In genomic region chr6:5878792-5879191, GRCh38 we compare ENCODE assay signal across 18 cellular contexts.
DNase-seq lines count a peak whose midpoint lies in the region; ATAC-seq and TF ChIP-seq lines count a peak whose summit lies in the region.
"Had no signal": no experiment of that assay in that cellular context is flagged by ENCODE, and none has a peak within 500 bp of the region (broad histone marks: within the 10 kb centered on the region; RNA-seq: fewer than 3 reads in every experiment).

No MANE protein-coding gene starts in this region.

- TF ChIP-seq CTCF in MM.1S (IDR thresholded peaks at IDR 0.05; ENCODE audit: low read length), result no peak

- H3K36me3 ChIP-seq in MM.1S (replicated peaks; ENCODE audit: insufficient read depth, low read length), result no peaks in the 10 kb centered on the region

- peaks cover 12% of the 10 kb centered on the region for H3K4me1 Mint-ChIP-seq in stimulated activated naive CD8-positive, alpha-beta T cell treated with anti-CD3 and anti-CD28 coated beads, Interleukin-15, amount 100 ng/mL, for 72 hours
- peaks cover 5% of the 10 kb centered on the region for H3K4me1 Mint-ChIP-seq in central memory CD8-positive, alpha-beta T cell
- H3K4me1 Mint-ChIP-seq in stimulated activated naive B cell treated with anti-CD40 and anti-IgM and Interleukin-4, amounts not matched to agents 10 μg/mL and 1 μg/mL and 100 μg/mL, for 72 hours, result peaks cover 0 to 4% of the 10 kb centered on the region in 2 donors

- H3K27me3 ChIP-seq in MM.1S (replicated peaks; ENCODE audit: insufficient read depth, low read length), result no peaks in the 10 kb centered on the region

- H3K4me2 ChIP-seq in MM.1S (ENCODE audit: low read depth, low read length), result peak overlapping the region; percentile 40
- H3K4me2 ChIP-seq: A549 had no signal

- peak; percentile 72 for ATAC-seq in stimulated activated naive CD8-positive, alpha-beta T cell treated with anti-CD3 and anti-CD28 coated beads, Interleukin-15, amount 100 ng/mL, for 72 hours
- no peak for ATAC-seq in stimulated activated naive CD8-positive, alpha-beta T cell treated with anti-CD3 and anti-CD28 coated beads, Interleukin-15, Interleukin-2, amounts not matched to agents 100 U/mL and 50 U/mL, for 24 hours
- peak; percentile 46 for ATAC-seq in central memory CD8-positive, alpha-beta T cell (replicated peaks; ENCODE audit: extremely low read depth, poor library complexity, severe bottlenecking)
- ATAC-seq in stimulated activated naive B cell treated with anti-CD40 and anti-IgM and Interleukin-4, amounts not matched to agents 10 μg/mL and 1 μg/mL and 100 μg/mL, for 72 hours (replicated peaks), result peak; percentile 79 to 97
- no peak for ATAC-seq in GM21619 (IDR thresholded peaks at IDR 0.05; ENCODE audit: unreplicated experiment)
- ATAC-seq: A549, K562 had no signal

- H4K20me1 ChIP-seq in MM.1S (ENCODE audit: insufficient read depth, low read length), result no peaks in the 10 kb centered on the region

- peak overlapping the region; percentile 67; the same call in 1 of the 2 replicates for H3K27ac ChIP-seq in MM.1S (ENCODE audit: low read length)
- H3K27ac ChIP-seq: A549 had no signal

- H3K79me2 ChIP-seq in MM.1S (ENCODE audit: low read length), result no peaks in the 10 kb centered on the region

- H3K27ac Mint-ChIP-seq in stimulated activated naive CD8-positive, alpha-beta T cell treated with anti-CD3 and anti-CD28 coated beads, Interleukin-15, amount 100 ng/mL, for 72 hours, result no peak overlapping the region
- no peak overlapping the region for H3K27ac Mint-ChIP-seq in central memory CD8-positive, alpha-beta T cell (ENCODE audit: low read depth)
- H3K27ac Mint-ChIP-seq in stimulated activated naive B cell treated with anti-CD40 and anti-IgM and Interleukin-4, amounts not matched to agents 10 μg/mL and 1 μg/mL and 100 μg/mL, for 72 hours, result no peak overlapping the region

- H3K9me3 Mint-ChIP-seq in stimulated activated naive CD8-positive, alpha-beta T cell treated with anti-CD3 and anti-CD28 coated beads, Interleukin-15, amount 100 ng/mL, for 72 hours, result peaks cover 0 to 16% of the 10 kb centered on the region in 2 donors
- no peaks in the 10 kb centered on the region for H3K9me3 Mint-ChIP-seq in central memory CD8-positive, alpha-beta T cell
- peaks cover 0 to 3% of the 10 kb centered on the region in 2 donors for H3K9me3 Mint-ChIP-seq in stimulated activated naive B cell treated with anti-CD40 and anti-IgM and Interleukin-4, amounts not matched to agents 10 μg/mL and 1 μg/mL and 100 μg/mL, for 72 hours

- peaks cover 12% of the 10 kb centered on the region for H3F3A ChIP-seq in MM.1S (ENCODE audit: insufficient read depth, low read length)

- no peaks in the 10 kb centered on the region for H3K9me3 ChIP-seq in MM.1S (replicated peaks; ENCODE audit: insufficient read depth, low read length)
- H3K9me3 ChIP-seq: A549 had no signal

- H3K4me3 Mint-ChIP-seq in stimulated activated naive CD8-positive, alpha-beta T cell treated with anti-CD3 and anti-CD28 coated beads, Interleukin-15, amount 100 ng/mL, for 72 hours, result no peak overlapping the region
- no peak overlapping the region for H3K4me3 Mint-ChIP-seq in central memory CD8-positive, alpha-beta T cell
- no peak overlapping the region for H3K4me3 Mint-ChIP-seq in stimulated activated naive B cell treated with anti-CD40 and anti-IgM and Interleukin-4, amounts not matched to agents 10 μg/mL and 1 μg/mL and 100 μg/mL, for 72 hours

- H3K9ac ChIP-seq in MM.1S (ENCODE audit: low read length), result no peak overlapping the region

- H3K27me3 Mint-ChIP-seq in stimulated activated naive CD8-positive, alpha-beta T cell treated with anti-CD3 and anti-CD28 coated beads, Interleukin-15, amount 100 ng/mL, for 72 hours, result no peaks in the 10 kb centered on the region
- H3K27me3 Mint-ChIP-seq in central memory CD8-positive, alpha-beta T cell, result no peaks in the 10 kb centered on the region
- peaks cover 0 to 6% of the 10 kb centered on the region in 2 donors for H3K27me3 Mint-ChIP-seq in stimulated activated naive B cell treated with anti-CD40 and anti-IgM and Interleukin-4, amounts not matched to agents 10 μg/mL and 1 μg/mL and 100 μg/mL, for 72 hours

- H3K9me2 ChIP-seq in MM.1S (replicated peaks; ENCODE audit: insufficient read depth, low read length), result no peaks in the 10 kb centered on the region

- H2AFZ ChIP-seq in MM.1S (ENCODE audit: low read length), result peak overlapping the region; percentile 12; the same call in 1 of the 2 replicates

- H3K4me1 ChIP-seq in MM.1S (ENCODE audit: low read length), result peaks cover 30% of the 10 kb centered on the region
- H3K4me1 ChIP-seq: A549 had no signal

- H3K4me3 ChIP-seq in MM.1S (ENCODE audit: low read length), result no peak overlapping the region
- H3K4me3 ChIP-seq: A549, K562 had no signal

- peaks cover 2% of the 10 kb centered on the region for H3K36me3 Mint-ChIP-seq in central memory CD8-positive, alpha-beta T cell (ENCODE audit: insufficient read depth)
- H3K36me3 Mint-ChIP-seq in stimulated activated naive B cell treated with anti-CD40 and anti-IgM and Interleukin-4, amounts not matched to agents 10 μg/mL and 1 μg/mL and 100 μg/mL, for 72 hours, result no peaks in the 10 kb centered on the region

- DNase-seq in stimulated activated naive CD8-positive, alpha-beta T cell treated with anti-CD3 and anti-CD28 coated beads, Interleukin-15, amount 100 ng/mL, for 72 hours, result no peak
- DNase-seq in stimulated activated naive CD8-positive, alpha-beta T cell treated with anti-CD3 and anti-CD28 coated beads, Interleukin-15, Interleukin-2, amounts not matched to agents 100 U/mL and 50 U/mL, for 24 hours, result no peak
- DNase-seq in MM.1S (peak; percentile 81), medulla oblongata (ENCODE audit: extremely low spot score) (no peak)
- DNase-seq in central memory CD8-positive, alpha-beta T cell (ENCODE audit: low spot score in 2 of 2), result no peak
- no peak for DNase-seq in stimulated activated naive B cell treated with anti-CD40 and anti-IgM and Interleukin-4, amounts not matched to agents 10 μg/mL and 1 μg/mL and 100 μg/mL, for 72 hours
- DNase-seq in stimulated activated CD4-positive, alpha-beta T cell treated with anti-CD3 and anti-CD28 coated beads, Interleukin-12 subunit alpha, Interleukin-12 subunit beta, amount 100 ng/mL, for 4 hours, result no peak
- DNase-seq: C1 segment of cervical spinal cord; GF-D8; H7; NCI-H1092; NCI-H1694; NCI-H69; NK-92 treated with Interleukin-12 subunit alpha and Interleukin-12 subunit beta, amount 100 ng/mL, for 24 hours; SIG-M5 had no signal

Comparison
In these comparisons a context has a peak if more than half of its experiments do, and no peak if none do; other contexts are left out.
1. ATAC-seq: peak in stimulated activated naive CD8-positive, alpha-beta T cell treated with anti-CD3 and anti-CD28 coated beads, Interleukin-15, amount 100 ng/mL, for 72 hours (single experiment), central memory CD8-positive, alpha-beta T cell (single experiment) and stimulated activated naive B cell treated with anti-CD40 and anti-IgM and Interleukin-4, amounts not matched to agents 10 μg/mL and 1 μg/mL and 100 μg/mL, for 72 hours (2 of 2); none in stimulated activated naive CD8-positive, alpha-beta T cell treated with anti-CD3 and anti-CD28 coated beads, Interleukin-15, Interleukin-2, amounts not matched to agents 100 U/mL and 50 U/mL, for 24 hours (single experiment) and GM21619 (single experiment).